ENCODE assay signal across 8 cellular contexts in genomic region chr10:125120046-125120710, GRCh38. TPM values are rescaled to one million over a fixed set of nuclear protein-coding genes. Genes with fewer than 3 reads are reported as not detected.
DNase-seq lines count a peak whose midpoint lies in the region; ATAC-seq and TF ChIP-seq lines count a peak whose summit lies in the region.
"Had no signal": no experiment of that assay in that cellular context is flagged by ENCODE, and none has a peak within 500 bp of the region (broad histone marks: within the 10 kb centered on the region; RNA-seq: fewer than 3 reads in every experiment).

No MANE protein-coding gene starts in this region.

- H3K4me1 ChIP-seq in right lobe of liver (no peaks in the 10 kb centered on the region), upper lobe of left lung (peaks cover 59 to 82% (median 78%) of the 10 kb centered on the region in 4 donors)

- DNase-seq in HK-2 (ENCODE audit: unreplicated experiment) (peak; percentile 19), choroid plexus epithelial cell (ENCODE audit: low read depth) (peak; percentile 41), right lobe of liver (no peak), upper lobe of left lung (no peak), NCI-H774 (lab: John Stamatoyannopoulos, UW) (no peak)
- DNase-seq: activated naive CD4-positive, alpha-beta T cell treated with anti-CD3 and anti-CD28 coated beads, Interleukin-2, amount 50 U/mL, for 16 hours had no signal

- no peak overlapping the region for H3K4me3 ChIP-seq in choroid plexus epithelial cell (ENCODE audit: low read depth, low read length)
- no peak overlapping the region for H3K4me3 ChIP-seq in right lobe of liver
- H3K4me3 ChIP-seq in upper lobe of left lung = no peak overlapping the region

- no peak for TF ChIP-seq EP300 in upper lobe of left lung (IDR thresholded peaks at IDR 0.05)

- WGBS in right lobe of liver (ENCODE audit: insufficient coverage, low coverage, low lambda C conversion rate, missing lambda C conversion rate) = 49% methylated on average over 9 of the region's 11 CpGs
- WGBS in upper lobe of left lung, 2 donors = 57 to 60% methylated on average over 11 of the region's 11 CpGs

- no peaks in the 10 kb centered on the region for H3K36me3 ChIP-seq in right lobe of liver
- no peaks in the 10 kb centered on the region for H3K36me3 ChIP-seq in upper lobe of left lung

- ATAC-seq in right lobe of liver (peak; percentile 32 to 56 (median 42)), upper lobe of left lung (ENCODE audit: low FRiP score in 2 of 2) (no peak), HG03045 (IDR thresholded peaks at IDR 0.05; ENCODE audit: unreplicated experiment) (no peak), HG03342 (IDR thresholded peaks at IDR 0.05; ENCODE audit: unreplicated experiment) (no peak)

- H3K27me3 ChIP-seq in right lobe of liver (no peaks in the 10 kb centered on the region), upper lobe of left lung (no peaks in the 10 kb centered on the region)

- TF ChIP-seq POLR2A in right lobe of liver (IDR thresholded peaks at IDR 0.05) = no peak
- no peak for TF ChIP-seq POLR2A in upper lobe of left lung (IDR thresholded peaks at IDR 0.05)

- H3K9me3 ChIP-seq in right lobe of liver (no peaks in the 10 kb centered on the region), upper lobe of left lung (no peaks in the 10 kb centered on the region)

- no peak for TF ChIP-seq CTCF in choroid plexus epithelial cell (conservative IDR thresholded peaks at IDR 0.05; ENCODE audit: low read depth, low read length)
- no peak for TF ChIP-seq CTCF in right lobe of liver (IDR thresholded peaks at IDR 0.05)
- no peak for TF ChIP-seq CTCF in upper lobe of left lung (IDR thresholded peaks at IDR 0.05)

- intact Hi-C loops in right lobe of liver (cut with DNase I) = no loop called here

- H3K27ac ChIP-seq in right lobe of liver (peak overlapping the region in 1 of 3 donors; percentile 3), upper lobe of left lung (peak overlapping the region; percentile 10 to 61 (median 16))

RNA-seq across cellular contexts. Expression of gene CTBP2, which starts 40.2 kb away (rescaled TPM):
- total RNA-seq in right lobe of liver (1 to 10 TPM; 3.2 to 8.2 (median 5.4) TPM), upper lobe of left lung (10 to 100 TPM; 47.1 to 82.5 (median 59.7) TPM)

Comparison
In these comparisons a context has a peak if more than half of its experiments do, and no peak if none do; other contexts are left out.
1. DNase-seq: peak in HK-2 (single experiment) and choroid plexus epithelial cell (single experiment); none in right lobe of liver (0 of 3), upper lobe of left lung (0 of 2) and NCI-H774 (single experiment).
2. ATAC-seq: peak in right lobe of liver (4 of 4); none in upper lobe of left lung (0 of 2), HG03045 (single experiment) and HG03342 (single experiment).
3. RNA of gene CTBP2, which starts 40.2 kb away (total RNA-seq): 47.1 to 82.5 TPM in upper lobe of left lung; 3.2 to 8.2 TPM in right lobe of liver; every median in the first group is over 4 times any median in the second.